16 cellular contexts compared by ENCODE assay signal in the genomic region with DNA sequence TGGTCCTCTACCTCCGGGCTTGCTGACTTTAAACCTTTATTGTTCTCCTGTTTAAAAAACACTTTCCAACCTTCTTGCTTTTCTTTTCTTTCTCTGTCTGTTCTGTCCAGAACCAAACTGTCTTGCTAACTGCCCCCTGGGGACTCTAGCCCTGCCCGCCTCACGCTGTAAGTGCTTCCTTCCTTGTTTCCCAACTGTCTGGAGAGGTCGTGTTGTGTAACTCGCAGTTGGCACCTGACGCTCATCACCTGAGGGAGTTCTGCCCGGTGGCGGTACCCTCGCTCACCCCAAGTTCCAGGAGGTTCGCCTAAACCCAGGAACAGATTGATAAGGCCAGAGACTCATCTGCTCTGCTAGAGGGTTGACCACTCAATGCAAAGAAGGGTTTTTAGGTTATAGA.
"Had no signal": no experiment of that assay in that cellular context is flagged by ENCODE, and none has a peak within 500 bp of the region (broad histone marks: within the 10 kb centered on the region; RNA-seq: fewer than 3 reads in every experiment).

No MANE protein-coding gene starts in this region.

- H3K27ac ChIP-seq: skin epidermis, tibial artery had no signal

- H3K36me3 Mint-ChIP-seq: activated CD8-positive, alpha-beta memory T cell treated with anti-CD3 and anti-CD28 coated beads, Interleukin-2, amount 10 ng/mL, durations not matched to agents 7 days and 5 days; activated naive CD8-positive, alpha-beta T cell had no signal

- H3K27me3 Mint-ChIP-seq: activated CD8-positive, alpha-beta memory T cell treated with anti-CD3 and anti-CD28 coated beads, Interleukin-2, amount 10 ng/mL, durations not matched to agents 7 days and 5 days; dendritic cell treated with granulocyte-macrophage colony-stimulating factor and Interleukin-4, amounts not matched to agents 40 ng/mL and 50 ng/mL, for 4 days had no signal

- H3K4me3 Mint-ChIP-seq: activated CD8-positive, alpha-beta memory T cell treated with anti-CD3 and anti-CD28 coated beads, Interleukin-2, amount 10 ng/mL, durations not matched to agents 7 days and 5 days; activated naive CD8-positive, alpha-beta T cell; activated T-cell treated with anti-CD3 and anti-CD28 coated beads, Interleukin-2, amount 50 U/mL, for 4 hours; dendritic cell treated with granulocyte-macrophage colony-stimulating factor and Interleukin-4, amounts not matched to agents 40 ng/mL and 50 ng/mL, for 4 days; effector memory CD8-positive, alpha-beta T cell; T-helper 2 cell treated with Interferon-gamma antibody and Interleukin-4, amounts not matched to agents 5 μg/mL and 100 μg/mL, for 36 hours had no signal

- DNase-seq: activated CD4-positive, alpha-beta T cell treated with anti-CD3 and anti-CD28 coated beads for 1 hour; activated CD4-positive, alpha-beta T cell treated with anti-CD3 and anti-CD28 coated beads, Interleukin-2, amount 50 U/mL, for 48 hours; activated effector memory CD4-positive, alpha-beta T cell treated with anti-CD3 and anti-CD28 coated beads, Interleukin-2, amount 50 U/mL, for 16 hours; activated T-cell treated with anti-CD3 and anti-CD28 coated beads, Interleukin-2, amount 50 U/mL, for 4 hours; cerebellar nuclear complex; effector memory CD8-positive, alpha-beta T cell; erythroblast; left colon; mesendoderm; SW 1271; tibial artery had no signal

- H3K27ac Mint-ChIP-seq: activated CD8-positive, alpha-beta memory T cell treated with anti-CD3 and anti-CD28 coated beads, Interleukin-2, amount 10 ng/mL, durations not matched to agents 7 days and 5 days; activated naive CD8-positive, alpha-beta T cell; dendritic cell treated with granulocyte-macrophage colony-stimulating factor and Interleukin-4, amounts not matched to agents 40 ng/mL and 50 ng/mL, for 4 days; effector memory CD8-positive, alpha-beta T cell; T-helper 2 cell treated with Interferon-gamma antibody and Interleukin-4, amounts not matched to agents 5 μg/mL and 100 μg/mL, for 36 hours had no signal

- H3K9me3 Mint-ChIP-seq: activated T-cell treated with anti-CD3 and anti-CD28 coated beads, Interleukin-2, amount 50 U/mL, for 4 hours; dendritic cell treated with granulocyte-macrophage colony-stimulating factor and Interleukin-4, amounts not matched to agents 40 ng/mL and 50 ng/mL, for 4 days; effector memory CD8-positive, alpha-beta T cell; T-helper 2 cell treated with Interferon-gamma antibody and Interleukin-4, amounts not matched to agents 5 μg/mL and 100 μg/mL, for 36 hours had no signal

- H3K9me3 ChIP-seq: tibial artery had no signal

- H3K27me3 ChIP-seq: tibial artery had no signal

- H3K4me1 Mint-ChIP-seq: activated CD8-positive, alpha-beta memory T cell treated with anti-CD3 and anti-CD28 coated beads, Interleukin-2, amount 10 ng/mL, durations not matched to agents 7 days and 5 days had no signal

- H3K4me1 ChIP-seq: tibial artery had no signal

- ATAC-seq: activated CD8-positive, alpha-beta memory T cell treated with anti-CD3 and anti-CD28 coated beads, Interleukin-2, amount 10 ng/mL, durations not matched to agents 7 days and 5 days; activated T-cell treated with anti-CD3 and anti-CD28 coated beads, Interleukin-2, amount 50 U/mL, for 4 hours; effector memory CD8-positive, alpha-beta T cell; left colon had no signal

- H3K4me3 ChIP-seq: skin epidermis, tibial artery had no signal
